ENCODE assay signal across 13 cellular contexts in genomic region chr1:87968259-87968955, GRCh38.
DNase-seq lines count a peak whose midpoint lies in the region; ATAC-seq and TF ChIP-seq lines count a peak whose summit lies in the region.
"Had no signal": no experiment of that assay in that cellular context is flagged by ENCODE, and none has a peak within 500 bp of the region (broad histone marks: within the 10 kb centered on the region; RNA-seq: fewer than 3 reads in every experiment).

No MANE protein-coding gene starts in this region.

- H3K9me3 Mint-ChIP-seq in HFFc6 (no peaks in the 10 kb centered on the region), mesothelial cell of epicardium (no peaks in the 10 kb centered on the region)
- H3K9me3 Mint-ChIP-seq: endodermal cell had no signal

- H3K4me3 Mint-ChIP-seq in HFFc6 (peak overlapping the region; percentile 9; the same call in 1 of the 2 replicates), mesothelial cell of epicardium (no peak overlapping the region)
- H3K4me3 Mint-ChIP-seq: endodermal cell had no signal

- DNase-seq in HFFc6 (peak; percentile 45), ecto neural progenitor cell (ENCODE audit: low spot score) (peak; percentile 53), mesothelial cell of epicardium (ENCODE audit: low spot score in 2 of 2, unreplicated experiment in 2 of 2) (no peak), superior temporal gyrus (ENCODE audit: extremely low spot score) (peak; percentile 61), NCI-H2081 (lab: John Stamatoyannopoulos, UW) (no peak), MV-4-11 (lab: John Stamatoyannopoulos, UW) (no peak)
- DNase-seq: activated CD8-positive, alpha-beta memory T cell treated with anti-CD3 and anti-CD28 coated beads, Interleukin-2, amount 50 U/mL, for 48 hours; DND-41; endodermal cell; NCI-H1105 treated with DMSO at 0.1 percent for 48 hours; SIG-M5 had no signal

- peak overlapping the region; percentile 58 for H3K27ac Mint-ChIP-seq in HFFc6
- peak overlapping the region; percentile 24 for H3K27ac Mint-ChIP-seq in mesothelial cell of epicardium
- H3K27ac Mint-ChIP-seq: endodermal cell had no signal

- H3K36me3 Mint-ChIP-seq in HFFc6 (ENCODE audit: low read depth) (peaks cover 5% of the 10 kb centered on the region; the same call in 1 of the 2 replicates), mesothelial cell of epicardium (no peaks in the 10 kb centered on the region)

- TF ChIP-seq CTCF in HFFc6 (IDR thresholded peaks at IDR 0.05): no peak
- TF ChIP-seq CTCF in mesothelial cell of epicardium (IDR thresholded peaks at IDR 0.05; ENCODE audit: unreplicated experiment): no peak

- peaks cover 25% of the 10 kb centered on the region for H3K4me1 Mint-ChIP-seq in HFFc6 (ENCODE audit: low read depth)
- H3K4me1 Mint-ChIP-seq in mesothelial cell of epicardium: peaks cover 23% of the 10 kb centered on the region
- H3K4me1 Mint-ChIP-seq: endodermal cell had no signal

- H3K27me3 Mint-ChIP-seq in HFFc6 (ENCODE audit: insufficient read depth) (no peaks in the 10 kb centered on the region; the same call in 1 of the 2 replicates), mesothelial cell of epicardium (ENCODE audit: low read depth) (peaks cover 3% of the 10 kb centered on the region)

- no peak for ATAC-seq in HG03469 (IDR thresholded peaks at IDR 0.05; ENCODE audit: unreplicated experiment)
- no peak for ATAC-seq in HG03378 (IDR thresholded peaks at IDR 0.05; ENCODE audit: unreplicated experiment)

Comparison
In these comparisons a context has a peak if more than half of its experiments do, and no peak if none do; other contexts are left out.
1. DNase-seq: peak in HFFc6 (single experiment), ecto neural progenitor cell (single experiment) and superior temporal gyrus (single experiment); none in mesothelial cell of epicardium (0 of 2), NCI-H2081 (0 of 2) and MV-4-11 (single experiment).